11 cellular contexts compared by ENCODE assay signal in the genomic region with DNA sequence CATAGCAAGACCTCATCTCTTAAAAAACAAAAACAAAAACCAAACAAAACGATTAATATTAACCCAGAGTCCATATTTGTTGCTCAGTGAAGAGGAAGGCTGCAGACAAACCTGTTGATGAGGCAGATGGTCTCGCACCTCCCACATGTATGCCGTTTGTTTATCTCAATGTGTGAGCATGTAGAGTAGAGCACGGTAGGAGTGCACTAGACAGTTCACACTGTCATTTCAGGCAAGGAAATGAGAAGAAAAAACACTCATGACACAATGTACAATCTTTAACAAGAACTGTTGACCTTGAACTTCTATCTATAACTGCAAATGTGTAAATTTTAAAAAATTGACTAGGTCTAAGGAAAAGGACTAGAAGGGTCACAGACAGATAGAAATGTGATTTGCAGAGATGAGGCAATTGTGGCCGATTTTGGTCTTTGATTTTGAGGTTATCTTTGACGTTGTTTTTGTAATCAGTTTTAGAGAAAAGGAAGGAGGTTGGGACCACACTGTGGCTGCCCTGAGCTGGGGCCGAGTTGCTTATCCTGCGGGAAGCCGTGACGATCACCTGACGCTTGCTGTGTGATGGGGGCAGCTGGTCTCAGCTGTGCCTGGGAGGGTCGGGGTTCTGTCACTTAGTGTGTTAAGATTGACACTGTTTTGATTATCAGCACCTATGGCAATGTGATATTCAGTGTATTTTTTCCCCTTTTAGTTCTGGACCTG. TPM values are rescaled to one million over a fixed set of nuclear protein-coding genes. Genes with fewer than 3 reads are reported as not detected.
A peak's percentile ranks its signal among the peaks of the same experiment; 100 is the strongest.
DNase-seq lines count a peak whose midpoint lies in the region; ATAC-seq and TF ChIP-seq lines count a peak whose summit lies in the region.
"Not testable (repeated sequence)": the region's sequence is repeated elsewhere in the genome, so short reads cannot be mapped to it uniquely, and the experiment has no call there.
"Had no signal": no experiment of that assay in that cellular context is flagged by ENCODE, and none has a peak within 500 bp of the region (broad histone marks: within the 10 kb centered on the region; RNA-seq: fewer than 3 reads in every experiment).

No MANE protein-coding gene starts in this region.

- not testable (repeated sequence) for H3K27me3 ChIP-seq in CD8-positive, alpha-beta T cell (ENCODE audit: insufficient read depth, low read length); right lobe of liver

- WGBS in right lobe of liver (ENCODE audit: insufficient coverage, low coverage, low lambda C conversion rate, missing lambda C conversion rate) = 31% methylated on average over 8 of the region's 12 CpGs

- H3K4me1 Mint-ChIP-seq in CD8-positive, alpha-beta T cell (ENCODE audit: low read depth) = peaks cover 17% of the 10 kb centered on the region
- peaks cover 50% of the 10 kb centered on the region for H3K4me1 Mint-ChIP-seq in activated CD4-positive, alpha-beta T cell treated with anti-CD3 and anti-CD28 coated beads, Interleukin-2, amount 10 ng/mL, durations not matched to agents 24 days and 14 days
- peaks cover 43% of the 10 kb centered on the region for H3K4me1 Mint-ChIP-seq in activated T-helper 17 cell treated with anti-CD3 and anti-CD28 coated beads, Interleukin-2, amount 50 U/mL, for 72 hours
- H3K4me1 Mint-ChIP-seq in brain (peaks cover 17% of the 10 kb centered on the region), progenitor cell of endocrine pancreas (ENCODE audit: low read depth) (peaks cover 18% of the 10 kb centered on the region)

- not testable (repeated sequence) for H3K4me3 ChIP-seq in CD8-positive, alpha-beta T cell (ENCODE audit: low read depth, low read length); right lobe of liver

- not testable (repeated sequence) for H3K27me3 Mint-ChIP-seq in CD8-positive, alpha-beta T cell (ENCODE audit: low read depth); activated CD4-positive, alpha-beta T cell treated with anti-CD3 and anti-CD28 coated beads, Interleukin-2, amount 10 ng/mL, durations not matched to agents 24 days and 14 days; activated T-helper 17 cell treated with anti-CD3 and anti-CD28 coated beads, Interleukin-2, amount 50 U/mL, for 72 hours; brain; progenitor cell of endocrine pancreas

- not testable (repeated sequence) for H3K9me3 Mint-ChIP-seq in CD8-positive, alpha-beta T cell; activated CD4-positive, alpha-beta T cell treated with anti-CD3 and anti-CD28 coated beads, Interleukin-2, amount 10 ng/mL, durations not matched to agents 24 days and 14 days; activated T-helper 17 cell treated with anti-CD3 and anti-CD28 coated beads, Interleukin-2, amount 50 U/mL, for 72 hours; brain; progenitor cell of endocrine pancreas (ENCODE audit: low read depth)

- POLR2A ChIA-PET in CD8-positive, alpha-beta T cell (lab: Charles Lee) = not testable (repeated sequence)

- peak; percentile 74 for ATAC-seq in CD8-positive, alpha-beta T cell
- not testable (repeated sequence) for ATAC-seq in activated T-helper 17 cell treated with anti-CD3 and anti-CD28 coated beads, Interleukin-2, amount 50 U/mL, for 72 hours (replicated peaks); right lobe of liver

- not testable (repeated sequence) for H3K27ac ChIP-seq in CD8-positive, alpha-beta T cell (ENCODE audit: low read depth, low read length)
- H3K27ac ChIP-seq in right lobe of liver = peak overlapping the region in 2 of 3 donors; percentile 43 to 53

- not testable (repeated sequence) for TF ChIP-seq POLR2A in right lobe of liver (IDR thresholded peaks at IDR 0.05)

- H3K36me3 Mint-ChIP-seq in CD8-positive, alpha-beta T cell = peaks cover 87% of the 10 kb centered on the region
- peaks cover 59% of the 10 kb centered on the region for H3K36me3 Mint-ChIP-seq in activated CD4-positive, alpha-beta T cell treated with anti-CD3 and anti-CD28 coated beads, Interleukin-2, amount 10 ng/mL, durations not matched to agents 24 days and 14 days (ENCODE audit: low read depth)
- H3K36me3 Mint-ChIP-seq in activated T-helper 17 cell treated with anti-CD3 and anti-CD28 coated beads, Interleukin-2, amount 50 U/mL, for 72 hours (ENCODE audit: low read depth) = peaks cover 93% of the 10 kb centered on the region
- H3K36me3 Mint-ChIP-seq in brain (peaks cover 28% of the 10 kb centered on the region), progenitor cell of endocrine pancreas (ENCODE audit: insufficient read depth) (peaks cover 28% of the 10 kb centered on the region)

- peak overlapping the region; percentile 74 for H3K27ac Mint-ChIP-seq in CD8-positive, alpha-beta T cell
- H3K27ac Mint-ChIP-seq in activated CD4-positive, alpha-beta T cell treated with anti-CD3 and anti-CD28 coated beads, Interleukin-2, amount 10 ng/mL, durations not matched to agents 24 days and 14 days = not testable (repeated sequence)
- H3K27ac Mint-ChIP-seq in activated T-helper 17 cell treated with anti-CD3 and anti-CD28 coated beads, Interleukin-2, amount 50 U/mL, for 72 hours = peak overlapping the region; percentile 79
- H3K27ac Mint-ChIP-seq in brain (peak overlapping the region in 3 of 5 experiments; percentile 6 to 49 (median 40)), progenitor cell of endocrine pancreas (peak overlapping the region; percentile 76)

- not testable (repeated sequence) for H3K4me3 Mint-ChIP-seq in CD8-positive, alpha-beta T cell; brain; progenitor cell of endocrine pancreas (ENCODE audit: low read depth)
- H3K4me3 Mint-ChIP-seq in activated CD4-positive, alpha-beta T cell treated with anti-CD3 and anti-CD28 coated beads, Interleukin-2, amount 10 ng/mL, durations not matched to agents 24 days and 14 days = peak overlapping the region; percentile 2
- peak overlapping the region; percentile 31 for H3K4me3 Mint-ChIP-seq in activated T-helper 17 cell treated with anti-CD3 and anti-CD28 coated beads, Interleukin-2, amount 50 U/mL, for 72 hours

- H3K9me3 ChIP-seq in CD8-positive, alpha-beta T cell (ENCODE audit: low read length); right lobe of liver: not testable (repeated sequence)

- CTCF ChIA-PET in CD8-positive, alpha-beta T cell (lab: Charles Lee) = not testable (repeated sequence)

- not testable (repeated sequence) for DNase-seq in CD8-positive, alpha-beta T cell; activated CD4-positive, alpha-beta T cell treated with anti-CD3 and anti-CD28 coated beads, Interleukin-2, amount 10 ng/mL, durations not matched to agents 24 days and 14 days; right lobe of liver; progenitor cell of endocrine pancreas (ENCODE audit: low spot score, unreplicated experiment)
- peak; percentile 21 for DNase-seq in NCI-H2171 (lab: John Stamatoyannopoulos, UW)

- TF ChIP-seq CTCF in CD8-positive, alpha-beta T cell (IDR thresholded peaks at IDR 0.05); brain (conservative IDR thresholded peaks at IDR 0.05); right lobe of liver (IDR thresholded peaks at IDR 0.05); progenitor cell of endocrine pancreas (IDR thresholded peaks at IDR 0.05; ENCODE audit: unreplicated experiment): not testable (repeated sequence)

- not testable (repeated sequence) for H3K4me1 ChIP-seq in CD8-positive, alpha-beta T cell (ENCODE audit: insufficient read depth, low read length)
- H3K4me1 ChIP-seq in right lobe of liver = peaks cover 0 to 26% (median 8%) of the 10 kb centered on the region in 4 donors

- not testable (repeated sequence) for H3K36me3 ChIP-seq in CD8-positive, alpha-beta T cell (ENCODE audit: insufficient read depth, low read length)
- peaks cover 0 to 12% (median under 1%) of the 10 kb centered on the region in 4 donors for H3K36me3 ChIP-seq in right lobe of liver

- intact Hi-C loops in CD8-positive, alpha-beta T cell (cut with DNase I, micrococcal nuclease); right lobe of liver (cut with DNase I): not testable (repeated sequence)
- intact Hi-C loops in activated CD4-positive, alpha-beta T cell treated with anti-CD3 and anti-CD28 coated beads, Interleukin-2, amount 10 ng/mL, durations not matched to agents 24 days and 14 days (cut with micrococcal nuclease) = loop anchor here (2.0 kb wide), 2 partner anchors 17 to 23 kb away; no protein-coding TSS in a partner anchor

RNA-seq across cellular contexts. Expression of gene BANP, which starts 28.8 kb away (rescaled TPM):
- total RNA-seq in CD8-positive, alpha-beta T cell = 10 to 100 TPM; 55.3 to 60.6 TPM
- 36.8 and 44.9 TPM in 2 replicates for total RNA-seq in activated CD4-positive, alpha-beta T cell treated with anti-CD3 and anti-CD28 coated beads, Interleukin-2, amount 10 ng/mL, durations not matched to agents 24 days and 14 days
- total RNA-seq in activated T-helper 17 cell treated with anti-CD3 and anti-CD28 coated beads, Interleukin-2, amount 50 U/mL, for 72 hours = 10 to 100 TPM; 46.4 to 85.9 TPM
- 27.1 TPM for polyA plus RNA-seq in brain (ENCODE audit: insufficient read depth, low read depth, low replicate concordance)
- 10 to 100 TPM; 11.2 to 20.7 (median 18.8) TPM for total RNA-seq in right lobe of liver
- 41.5 and 53.9 TPM in 2 replicates for total RNA-seq in progenitor cell of endocrine pancreas

RNA-seq across cellular contexts. Expression of gene CA5A, which starts 43.7 kb away (rescaled TPM):
- total RNA-seq in CD8-positive, alpha-beta T cell = not detected
- total RNA-seq in activated CD4-positive, alpha-beta T cell treated with anti-CD3 and anti-CD28 coated beads, Interleukin-2, amount 10 ng/mL, durations not matched to agents 24 days and 14 days = not detected in 2 replicates
- total RNA-seq in activated T-helper 17 cell treated with anti-CD3 and anti-CD28 coated beads, Interleukin-2, amount 50 U/mL, for 72 hours = not detected
- 0.54 TPM for polyA plus RNA-seq in brain (ENCODE audit: insufficient read depth, low read depth, low replicate concordance)
- total RNA-seq in right lobe of liver (10 to 100 TPM; 26.5 to 59.6 (median 30.2) TPM), progenitor cell of endocrine pancreas (0.36 TPM in 1 of 2 replicates, not detected in the other)
- total RNA-seq: A673, GM23248, HT-29, IMR-90 had no signal
- polyA plus RNA-seq: GM23248, IMR-90 had no signal

Comparison
In these comparisons a context has a peak if more than half of its experiments do, and no peak if none do; other contexts are left out.
1. RNA of gene CA5A, which starts 43.7 kb away (total RNA-seq): 26.5 to 59.6 TPM in right lobe of liver; 0.36 TPM in progenitor cell of endocrine pancreas, not detected in activated CD4-positive, alpha-beta T cell treated with anti-CD3 and anti-CD28 coated beads, Interleukin-2, amount 10 ng/mL, durations not matched to agents 24 days and 14 days, not detected in CD8-positive, alpha-beta T cell and not detected in activated T-helper 17 cell treated with anti-CD3 and anti-CD28 coated beads, Interleukin-2, amount 50 U/mL, for 72 hours; every median in the first group is over 10 times any median in the second.